ENCODE assay signal across 11 cellular contexts in genomic region chr2:10326151-10326616, GRCh38. TPM values are rescaled to one million over a fixed set of nuclear protein-coding genes. Genes with fewer than 3 reads are reported as not detected.
DNase-seq lines count a peak whose midpoint lies in the region; FAIRE-seq and TF ChIP-seq lines count a peak whose summit lies in the region.
"Had no signal": no experiment of that assay in that cellular context is flagged by ENCODE, and none has a peak within 500 bp of the region (broad histone marks: within the 10 kb centered on the region; RNA-seq: fewer than 3 reads in every experiment).

No MANE protein-coding gene starts in this region.

- no peaks in the 10 kb centered on the region; the same call in 1 of the 2 replicates for H3K79me2 ChIP-seq in OCI-LY7 (ENCODE audit: insufficient read depth, low read depth, low read length)
- H3K79me2 ChIP-seq in hepatocyte = peaks cover 72% of the 10 kb centered on the region

- H3K9me3 ChIP-seq in OCI-LY7 (ENCODE audit: low read length) (no peaks in the 10 kb centered on the region), hepatocyte (ENCODE audit: low read depth) (no peaks in the 10 kb centered on the region), transverse colon (no peaks in the 10 kb centered on the region)

- no peak for TF ChIP-seq EP300 in transverse colon (IDR thresholded peaks at IDR 0.05; ENCODE audit: low read depth)

- in situ Hi-C loops in transverse colon (cut with MboI; ENCODE audit: low pct_ligation_motif_present in 1 of 4, low pct_unique_long_range_greater_than_20kb in 1 of 4, low sequenced_read_pairs in 3 of 4) = no loop called here

- H3K4me3 ChIP-seq in OCI-LY7 (ENCODE audit: low read depth, low read length, poor library complexity, severe bottlenecking) = no peak overlapping the region
- no peak overlapping the region for H3K4me3 ChIP-seq in hepatocyte
- no peak overlapping the region for H3K4me3 ChIP-seq in transverse colon
- no peak overlapping the region for H3K4me3 ChIP-seq in lower leg skin (ENCODE audit: low read depth, poor library complexity, severe bottlenecking)
- H3K4me3 ChIP-seq: GM12878 had no signal

- no peak for TF ChIP-seq POLR2A in transverse colon (IDR thresholded peaks at IDR 0.05)
- TF ChIP-seq POLR2A in lower leg skin (IDR thresholded peaks at IDR 0.05) = no peak

- FAIRE-seq in RCC 7860 (lab: Jason Lieb, UNC) = no peak
- FAIRE-seq: GM12878 had no signal

- CTCF ChIA-PET in activated CD4-positive, alpha-beta T cell treated with anti-CD3 and anti-CD28 coated beads, Interleukin-2, amount 10 ng/mL, durations not matched to agents 7 days and 5 days (lab: Charles Lee) = interaction anchor here (0.8 to 1.2 kb wide), 2 partner anchors 18 to 29 kb away, joined by 3 read pairs; no protein-coding TSS in a partner anchor
- CTCF ChIA-PET in OCI-LY7 (lab: Charles Lee; ENCODE audit: unreplicated experiment) = interaction anchor here (1.6 kb wide), 1 partner anchor 56 kb away, joined by 6 read pairs; no protein-coding TSS in a partner anchor

- no peak overlapping the region for H3K4me3 Mint-ChIP-seq in activated CD4-positive, alpha-beta T cell treated with anti-CD3 and anti-CD28 coated beads, Interleukin-2, amount 10 ng/mL, durations not matched to agents 7 days and 5 days

- H3K27me3 ChIP-seq in hepatocyte (no peaks in the 10 kb centered on the region), transverse colon (no peaks in the 10 kb centered on the region)

- peaks cover 75% of the 10 kb centered on the region for H3K4me1 ChIP-seq in OCI-LY7 (ENCODE audit: insufficient read depth, low read length, poor library complexity, severe bottlenecking)
- H3K4me1 ChIP-seq in hepatocyte (ENCODE audit: insufficient read depth) = peaks cover 38% of the 10 kb centered on the region
- H3K4me1 ChIP-seq in transverse colon = peaks cover 29 to 64% (median 56%) of the 10 kb centered on the region in 4 donors

- no peak for TF ChIP-seq CTCF in OCI-LY7 (conservative IDR thresholded peaks at IDR 0.05; ENCODE audit: low read length)
- TF ChIP-seq CTCF in hepatocyte (IDR thresholded peaks at IDR 0.05; ENCODE audit: poor library complexity) = no peak
- no peak for TF ChIP-seq CTCF in transverse colon (IDR thresholded peaks at IDR 0.05)
- TF ChIP-seq CTCF in lower leg skin (IDR thresholded peaks at IDR 0.05) = no peak

- POLR2A ChIA-PET in activated CD4-positive, alpha-beta T cell treated with anti-CD3 and anti-CD28 coated beads, Interleukin-2, amount 10 ng/mL, durations not matched to agents 7 days and 5 days (lab: Charles Lee) = no interaction called here
- POLR2A ChIA-PET in OCI-LY7 (lab: Charles Lee) = interaction anchor here (0.5 kb wide), 1 partner anchor 16 kb away, joined by 3 read pairs; no protein-coding TSS in a partner anchor

- H4K20me1 ChIP-seq in OCI-LY7 (ENCODE audit: insufficient read depth, low read length) (no peaks in the 10 kb centered on the region), hepatocyte (ENCODE audit: insufficient read depth, poor library complexity, severe bottlenecking) (no peaks in the 10 kb centered on the region)

- no TSS peak for BruUV-seq in OCI-LY7 (replicated peaks; lab: Mats Ljungman, UMichigan)

- H3K27ac Mint-ChIP-seq in activated CD4-positive, alpha-beta T cell treated with anti-CD3 and anti-CD28 coated beads, Interleukin-2, amount 10 ng/mL, durations not matched to agents 7 days and 5 days = peak overlapping the region; percentile 4

- H3K27ac ChIP-seq in OCI-LY7 (ENCODE audit: low read depth, low read length, poor library complexity, severe bottlenecking) = peak overlapping the region; percentile 13
- H3K27ac ChIP-seq in hepatocyte = peak overlapping the region; percentile 63
- H3K27ac ChIP-seq in transverse colon = peak overlapping the region in 3 of 4 donors; percentile 12 to 64 (median 51)

- H3K9me3 Mint-ChIP-seq in activated CD4-positive, alpha-beta T cell treated with anti-CD3 and anti-CD28 coated beads, Interleukin-2, amount 10 ng/mL, durations not matched to agents 7 days and 5 days = no peaks in the 10 kb centered on the region

- no peak overlapping the region for H2AFZ ChIP-seq in OCI-LY7 (ENCODE audit: low read length)
- no peak overlapping the region for H2AFZ ChIP-seq in hepatocyte

- no peaks in the 10 kb centered on the region for H3K9me2 ChIP-seq in OCI-LY7 (ENCODE audit: insufficient read depth, low read length)
- H3K9me2 ChIP-seq in hepatocyte (replicated peaks; ENCODE audit: insufficient read depth) = no peaks in the 10 kb centered on the region

- intact Hi-C loops in OCI-LY7 (cut with micrococcal nuclease; ENCODE audit: unreplicated experiment) (no loop called here), transverse colon (cut with DNase I; ENCODE audit: low total_unique reads) (no loop called here), lower leg skin (cut with DNase I; ENCODE audit: low total_unique reads) (no loop called here)

- no peak for DNase-seq in activated CD4-positive, alpha-beta T cell treated with anti-CD3 and anti-CD28 coated beads, Interleukin-2, amount 10 ng/mL, durations not matched to agents 7 days and 5 days
- no peak for DNase-seq in activated CD4-positive, alpha-beta T cell treated with anti-CD3 and anti-CD28 coated beads, Interleukin-2, amount 50 U/mL, for 4 hours
- DNase-seq in OCI-LY7 (ENCODE audit: low spot score) (no peak), hepatocyte (ENCODE audit: low spot score) (no peak), transverse colon (no peak), RCC 7860 (ENCODE audit: low spot score) (no peak), lower leg skin (ENCODE audit: low spot score in 2 of 2) (no peak)
- no peak for DNase-seq in stimulated activated CD4-positive, alpha-beta T cell treated with anti-CD3 and anti-CD28 coated beads, Interleukin-4, amount 100 ng/mL, for 24 hours
- DNase-seq: activated T-cell treated with anti-CD3 and anti-CD28 coated beads, Interleukin-2, amount 50 U/mL, for 1 hour; NCI-H2029 treated with DMSO at 0.1 percent for 48 hours had no signal

- 91% methylated on average over 6 of the region's 7 CpGs for WGBS in hepatocyte (ENCODE audit: low lambda C conversion rate, missing lambda C conversion rate)
- WGBS in transverse colon (ENCODE audit: low coverage in 1 of 2), 2 donors = 95% methylated on average over 6 of the region's 7 CpGs; no CpG with 5 or more reads in 1 of the 2 donors
- 92 to 94% methylated on average over 7 of the region's 7 CpGs for WGBS in lower leg skin, 2 donors

- peak overlapping the region; percentile 62 for H3K4me2 ChIP-seq in OCI-LY7 (ENCODE audit: low read length)
- H3K4me2 ChIP-seq in hepatocyte = no peak overlapping the region

- H3K27me3 Mint-ChIP-seq in activated CD4-positive, alpha-beta T cell treated with anti-CD3 and anti-CD28 coated beads, Interleukin-2, amount 10 ng/mL, durations not matched to agents 7 days and 5 days = no peaks in the 10 kb centered on the region

- H3K36me3 ChIP-seq in OCI-LY7 (ENCODE audit: insufficient read depth, low read length) (no peaks in the 10 kb centered on the region; the same call in 1 of the 2 replicates), hepatocyte (replicated peaks; ENCODE audit: insufficient read depth, low read depth) (no peaks in the 10 kb centered on the region), transverse colon (no peaks in the 10 kb centered on the region)

- peaks cover 71% of the 10 kb centered on the region for H3K4me1 Mint-ChIP-seq in activated CD4-positive, alpha-beta T cell treated with anti-CD3 and anti-CD28 coated beads, Interleukin-2, amount 10 ng/mL, durations not matched to agents 7 days and 5 days

- peaks cover 22% of the 10 kb centered on the region for H3K36me3 Mint-ChIP-seq in activated CD4-positive, alpha-beta T cell treated with anti-CD3 and anti-CD28 coated beads, Interleukin-2, amount 10 ng/mL, durations not matched to agents 7 days and 5 days (ENCODE audit: low read depth)

RNA-seq across cellular contexts. Expression of gene HPCAL1, which starts 23.5 kb away (rescaled TPM):
- 10 to 100 TPM; 61.6 to 63.6 TPM for total RNA-seq in activated CD4-positive, alpha-beta T cell treated with anti-CD3 and anti-CD28 coated beads, Interleukin-2, amount 10 ng/mL, durations not matched to agents 7 days and 5 days
- 9.1 and 9.7 TPM in 2 replicates for total RNA-seq in OCI-LY7 (2014; rRNA removed; shearing (Covaris generic))
- total RNA-seq in OCI-LY7 (2022) (7.2 and 9.2 TPM in 2 replicates), hepatocyte (13.8 and 22.5 TPM in 2 replicates), transverse colon (100 to 1,000 TPM in 3 of 4 donors, 10 to 100 TPM in 1; 88.9 to 221 (median 129) TPM), lower leg skin (10 to 100 TPM; 26.4 to 45.7 (median 36.9) TPM)
- polyA plus RNA-seq in hepatocyte = 37.4 and 39.1 TPM in 2 replicates

Comparison
In these comparisons a context has a peak if more than half of its experiments do, and no peak if none do; other contexts are left out.
1. H3K27ac ChIP-seq: peak in every context shown above with its lines; median percentile 63 in hepatocyte; 51 in transverse colon; 13 in OCI-LY7.